36 cellular contexts compared by ENCODE assay signal in genomic region chr12:19005257-19005801, GRCh38.
"Had no signal": no experiment of that assay in that cellular context is flagged by ENCODE, and none has a peak within 500 bp of the region (broad histone marks: within the 10 kb centered on the region; RNA-seq: fewer than 3 reads in every experiment).

No MANE protein-coding gene starts in this region.

- H3K4me1 Mint-ChIP-seq: activated CD4-positive, alpha-beta T cell treated with anti-CD3 and anti-CD28 coated beads, Interleukin-2, amount 10 ng/mL, durations not matched to agents 24 days and 14 days; activated T-helper 17 cell treated with anti-CD3 and anti-CD28 coated beads, Interleukin-2, amount 50 U/mL, for 72 hours; stimulated activated memory B cell treated with anti-CD40 and anti-IgM and Interleukin-4, amounts not matched to agents 10 μg/mL and 1 μg/mL and 100 μg/mL, for 72 hours; stimulated activated naive CD8-positive, alpha-beta T cell treated with anti-CD3 and anti-CD28 coated beads, Interleukin-15, amount 100 ng/mL, for 72 hours had no signal

- H3K27ac ChIP-seq: brain microvascular endothelial cell, coronary artery, dorsolateral prefrontal cortex, gastroesophageal sphincter, heart left ventricle, lower lobe of right lung, psoas muscle, sigmoid colon, thyroid gland, upper lobe of left lung, vagina, WERI-Rb-1 had no signal

- DNase-seq: activated CD4-positive, alpha-beta memory T cell treated with anti-CD3 and anti-CD28 coated beads for 36 hours; activated CD4-positive, alpha-beta T cell treated with anti-CD3 and anti-CD28 coated beads, Interleukin-2, amount 10 ng/mL, durations not matched to agents 24 days and 14 days; activated CD4-positive, CD25-positive, alpha-beta regulatory T cell treated with anti-CD3 and anti-CD28 coated beads, Interleukin-2, amount 50 U/mL, for 72 hours; activated CD8-positive, alpha-beta memory T cell treated with anti-CD3 and anti-CD28 coated beads, Interleukin-2, amount 50 U/mL, for 4 hours; activated gamma-delta T cell treated with Interleukin-2 at 50 U/mL for 16 hours; activated naive CD4-positive, alpha-beta T cell treated with anti-CD3 and anti-CD28 coated beads, Interleukin-2, amount 50 U/mL, for 16 hours; activated T-cell treated with anti-CD3 and anti-CD28 coated beads, Interleukin-2, amount 50 U/mL, for 4 hours; amniotic stem cell; brain microvascular endothelial cell; dorsolateral prefrontal cortex; effector memory CD8-positive, alpha-beta T cell; heart left ventricle; hypothalamus; kidney glomerular epithelial cell; lower lobe of right lung; mesenchymal stem cell; psoas muscle; sigmoid colon; small intestine; stimulated activated CD4-positive, alpha-beta T cell treated with anti-CD3 and anti-CD28 coated beads, Interleukin-1b, Interleukin-23, amount 100 ng/mL, for 48 hours; stimulated activated CD4-positive, alpha-beta T cell treated with anti-CD3 and anti-CD28 coated beads, Interleukin-4, amount 100 ng/mL, for 4 hours; stimulated activated CD8-positive, alpha-beta memory T cell treated with anti-CD3 and anti-CD28 coated beads, Interleukin-4, amount 100 ng/mL, for 48 hours; stimulated activated naive CD8-positive, alpha-beta T cell treated with anti-CD3 and anti-CD28 coated beads, Interleukin-15, amount 100 ng/mL, for 72 hours; substantia nigra; T-helper 9 cell; thyroid gland; upper lobe of left lung; WERI-Rb-1 had no signal

- ATAC-seq: activated T-cell treated with anti-CD3 and anti-CD28 coated beads, Interleukin-2, amount 50 U/mL, for 4 hours; activated T-helper 17 cell treated with anti-CD3 and anti-CD28 coated beads, Interleukin-2, amount 50 U/mL, for 72 hours; effector memory CD8-positive, alpha-beta T cell; gastroesophageal sphincter; heart left ventricle; left lobe of liver; lower lobe of right lung; natural killer cell treated with Interleukin-12 subunit alpha and Interleukin-12 subunit beta and Interleukin-15 and Interleukin-18, amount 100 ng/mL, for 72 hours; psoas muscle; stimulated activated memory B cell treated with anti-CD40 and anti-IgM and Interleukin-4, amounts not matched to agents 10 μg/mL and 1 μg/mL and 100 μg/mL, for 72 hours; stimulated activated naive CD8-positive, alpha-beta T cell treated with anti-CD3 and anti-CD28 coated beads, Interleukin-15, amount 100 ng/mL, for 72 hours had no signal

- H3K27me3 ChIP-seq: brain microvascular endothelial cell, gastroesophageal sphincter, heart left ventricle, sigmoid colon, thyroid gland, upper lobe of left lung, vagina had no signal

- H3K27ac Mint-ChIP-seq: activated CD4-positive, alpha-beta memory T cell treated with anti-CD3 and anti-CD28 coated beads for 36 hours; activated CD4-positive, alpha-beta T cell treated with anti-CD3 and anti-CD28 coated beads, Interleukin-2, amount 10 ng/mL, durations not matched to agents 24 days and 14 days; activated T-helper 17 cell treated with anti-CD3 and anti-CD28 coated beads, Interleukin-2, amount 50 U/mL, for 72 hours; effector memory CD8-positive, alpha-beta T cell; natural killer cell treated with Interleukin-12 subunit alpha and Interleukin-12 subunit beta and Interleukin-15 and Interleukin-18, amount 100 ng/mL, for 72 hours; stimulated activated memory B cell treated with anti-CD40 and anti-IgM and Interleukin-4, amounts not matched to agents 10 μg/mL and 1 μg/mL and 100 μg/mL, for 72 hours; stimulated activated naive CD8-positive, alpha-beta T cell treated with anti-CD3 and anti-CD28 coated beads, Interleukin-15, amount 100 ng/mL, for 72 hours; T-helper 1 cell treated with Interleukin-12 subunit alpha and Interleukin-12 subunit beta and Interleukin-4 antibody, amounts not matched to agents 30 μg/mL and 1 μg/mL, for 36 hours had no signal

- H3K36me3 Mint-ChIP-seq: activated CD4-positive, alpha-beta memory T cell treated with anti-CD3 and anti-CD28 coated beads for 36 hours; natural killer cell treated with Interleukin-12 subunit alpha and Interleukin-12 subunit beta and Interleukin-15 and Interleukin-18, amount 100 ng/mL, for 72 hours; stimulated activated memory B cell treated with anti-CD40 and anti-IgM and Interleukin-4, amounts not matched to agents 10 μg/mL and 1 μg/mL and 100 μg/mL, for 72 hours had no signal

- H3K36me3 ChIP-seq: brain microvascular endothelial cell, gastroesophageal sphincter, heart left ventricle, lower lobe of right lung, sigmoid colon, thyroid gland, upper lobe of left lung, vagina, WERI-Rb-1 had no signal

- H3K9me3 ChIP-seq: gastroesophageal sphincter, heart left ventricle, lower lobe of right lung, psoas muscle, sigmoid colon, thyroid gland, upper lobe of left lung, vagina had no signal

- H3K4me3 ChIP-seq: coronary artery, dorsolateral prefrontal cortex, gastroesophageal sphincter, heart left ventricle, lower lobe of right lung, psoas muscle, sigmoid colon, thyroid gland, upper lobe of left lung, vagina had no signal

- H3K4me1 ChIP-seq: gastroesophageal sphincter, heart left ventricle, lower lobe of right lung, psoas muscle, sigmoid colon, thyroid gland, upper lobe of left lung, vagina had no signal

- H3K27me3 Mint-ChIP-seq: activated CD4-positive, alpha-beta memory T cell treated with anti-CD3 and anti-CD28 coated beads for 36 hours; activated CD4-positive, alpha-beta T cell treated with anti-CD3 and anti-CD28 coated beads, Interleukin-2, amount 10 ng/mL, durations not matched to agents 24 days and 14 days; activated T-helper 17 cell treated with anti-CD3 and anti-CD28 coated beads, Interleukin-2, amount 50 U/mL, for 72 hours; effector memory CD8-positive, alpha-beta T cell; natural killer cell treated with Interleukin-12 subunit alpha and Interleukin-12 subunit beta and Interleukin-15 and Interleukin-18, amount 100 ng/mL, for 72 hours; stimulated activated memory B cell treated with anti-CD40 and anti-IgM and Interleukin-4, amounts not matched to agents 10 μg/mL and 1 μg/mL and 100 μg/mL, for 72 hours; stimulated activated naive CD8-positive, alpha-beta T cell treated with anti-CD3 and anti-CD28 coated beads, Interleukin-15, amount 100 ng/mL, for 72 hours had no signal

- H3K9me3 Mint-ChIP-seq: activated CD4-positive, alpha-beta memory T cell treated with anti-CD3 and anti-CD28 coated beads for 36 hours; activated CD4-positive, alpha-beta T cell treated with anti-CD3 and anti-CD28 coated beads, Interleukin-2, amount 10 ng/mL, durations not matched to agents 24 days and 14 days; activated T-cell treated with anti-CD3 and anti-CD28 coated beads, Interleukin-2, amount 50 U/mL, for 4 hours; activated T-helper 17 cell treated with anti-CD3 and anti-CD28 coated beads, Interleukin-2, amount 50 U/mL, for 72 hours; effector memory CD8-positive, alpha-beta T cell; stimulated activated memory B cell treated with anti-CD40 and anti-IgM and Interleukin-4, amounts not matched to agents 10 μg/mL and 1 μg/mL and 100 μg/mL, for 72 hours; stimulated activated naive CD8-positive, alpha-beta T cell treated with anti-CD3 and anti-CD28 coated beads, Interleukin-15, amount 100 ng/mL, for 72 hours; T-helper 1 cell treated with Interleukin-12 subunit alpha and Interleukin-12 subunit beta and Interleukin-4 antibody, amounts not matched to agents 30 μg/mL and 1 μg/mL, for 36 hours had no signal

- H3K4me3 Mint-ChIP-seq: activated CD4-positive, alpha-beta memory T cell treated with anti-CD3 and anti-CD28 coated beads for 36 hours; activated CD4-positive, alpha-beta T cell treated with anti-CD3 and anti-CD28 coated beads, Interleukin-2, amount 10 ng/mL, durations not matched to agents 24 days and 14 days; activated T-cell treated with anti-CD3 and anti-CD28 coated beads, Interleukin-2, amount 50 U/mL, for 4 hours; activated T-helper 17 cell treated with anti-CD3 and anti-CD28 coated beads, Interleukin-2, amount 50 U/mL, for 72 hours; effector memory CD8-positive, alpha-beta T cell; natural killer cell treated with Interleukin-12 subunit alpha and Interleukin-12 subunit beta and Interleukin-15 and Interleukin-18, amount 100 ng/mL, for 72 hours; stimulated activated memory B cell treated with anti-CD40 and anti-IgM and Interleukin-4, amounts not matched to agents 10 μg/mL and 1 μg/mL and 100 μg/mL, for 72 hours; stimulated activated naive CD8-positive, alpha-beta T cell treated with anti-CD3 and anti-CD28 coated beads, Interleukin-15, amount 100 ng/mL, for 72 hours; T-helper 1 cell treated with Interleukin-12 subunit alpha and Interleukin-12 subunit beta and Interleukin-4 antibody, amounts not matched to agents 30 μg/mL and 1 μg/mL, for 36 hours had no signal
